ENCODE assay signal across 36 cellular contexts in the genomic region with DNA sequence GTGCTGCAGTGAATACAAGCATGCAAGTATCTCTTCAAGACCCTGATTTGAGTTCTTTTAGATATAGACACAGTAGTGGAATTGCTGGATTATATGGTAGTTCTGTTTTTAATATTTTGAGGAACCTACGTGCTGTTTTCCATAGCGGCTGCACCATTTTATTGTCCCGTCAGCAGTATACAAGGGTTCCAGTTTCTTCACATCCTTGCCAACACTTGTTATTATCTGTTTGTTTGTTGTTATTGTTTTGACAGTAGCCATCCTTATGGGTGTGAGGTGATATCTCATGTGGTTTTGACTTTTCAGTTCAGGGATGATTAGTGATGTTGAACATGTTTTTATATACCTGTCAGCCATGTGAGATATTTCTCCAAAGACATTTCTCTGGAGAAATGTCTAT. TPM values are rescaled to one million over a fixed set of nuclear protein-coding genes. Genes with fewer than 3 reads are reported as not detected.
"Had no signal": no experiment of that assay in that cellular context is flagged by ENCODE, and none has a peak within 500 bp of the region (broad histone marks: within the 10 kb centered on the region; RNA-seq: fewer than 3 reads in every experiment).

No MANE protein-coding gene starts in this region.

- ATAC-seq: activated naive CD8-positive, alpha-beta T cell treated with anti-CD3 and anti-CD28 coated beads, Interleukin-2, amount 50 U/mL, for 24 hours had no signal

- H3K9me3 Mint-ChIP-seq: activated B cell treated with CpG ODN at 0.5 μM for 24 hours; activated CD4-positive, alpha-beta memory T cell treated with anti-CD3 and anti-CD28 coated beads for 36 hours; activated CD4-positive, alpha-beta T cell treated with anti-CD3 and anti-CD28 coated beads, Interleukin-2, amount 10 ng/mL, durations not matched to agents 24 days and 14 days; activated CD8-positive, alpha-beta T cell treated with anti-CD3 and anti-CD28 coated beads for 36 hours; activated naive CD4-positive, alpha-beta T cell treated with anti-CD3 and anti-CD28 coated beads, Interleukin-2, amount 10 ng/mL, durations not matched to agents 7 days and 5 days; activated naive CD8-positive, alpha-beta T cell treated with anti-CD3 and anti-CD28 coated beads, Interleukin-2, amount 10 ng/mL, durations not matched to agents 7 days and 5 days; activated naive CD8-positive, alpha-beta T cell treated with anti-CD3 and anti-CD28 coated beads, Interleukin-2, amount 50 U/mL, for 24 hours; activated T-helper 2 cell treated with anti-CD3 and anti-CD28 coated beads, Interferon-gamma antibody, Interleukin-2, Interleukin-4, amounts not matched to agents 10 μg/mL and 5 μg/mL and 100 μg/mL, durations not matched to agents 14 hours and 24 hours and 36 hours; central memory CD8-positive, alpha-beta T cell; T-helper 1 cell treated with Interleukin-12 subunit alpha and Interleukin-12 subunit beta and Interleukin-4 antibody, amounts not matched to agents 30 μg/mL and 1 μg/mL, for 36 hours; T-helper 2 cell treated with Interferon-gamma antibody and Interleukin-4, amounts not matched to agents 5 μg/mL and 100 μg/mL, for 36 hours had no signal

- H3K4me1 ChIP-seq: ascending aorta had no signal

- H3K9me3 ChIP-seq: ascending aorta had no signal

- H3K4me1 Mint-ChIP-seq: activated B cell treated with CpG ODN at 0.5 μM for 24 hours; activated CD4-positive, alpha-beta T cell treated with anti-CD3 and anti-CD28 coated beads, Interleukin-2, amount 10 ng/mL, durations not matched to agents 24 days and 14 days; activated naive CD4-positive, alpha-beta T cell treated with anti-CD3 and anti-CD28 coated beads, Interleukin-2, amount 10 ng/mL, durations not matched to agents 7 days and 5 days; activated naive CD4-positive, alpha-beta T cell treated with anti-CD3 and anti-CD28 coated beads, Interleukin-2, amount 50 U/mL, for 24 hours; activated naive CD8-positive, alpha-beta T cell treated with anti-CD3 and anti-CD28 coated beads, Interleukin-2, amount 10 ng/mL, durations not matched to agents 7 days and 5 days; activated naive CD8-positive, alpha-beta T cell treated with anti-CD3 and anti-CD28 coated beads, Interleukin-2, amount 50 U/mL, for 24 hours; central memory CD8-positive, alpha-beta T cell had no signal

- H3K27me3 Mint-ChIP-seq: activated CD8-positive, alpha-beta T cell treated with anti-CD3 and anti-CD28 coated beads for 36 hours; brain had no signal

- FAIRE-seq: bronchial epithelial cell, TTC549 had no signal

- DNase-seq: activated B cell treated with CpG ODN at 0.5 μM for 24 hours; activated CD4-positive, alpha-beta memory T cell treated with anti-CD3 and anti-CD28 coated beads for 36 hours; activated CD4-positive, alpha-beta T cell treated with anti-CD3 and anti-CD28 coated beads for 4 hours; activated CD4-positive, alpha-beta T cell treated with anti-CD3 and anti-CD28 coated beads, Interleukin-2, amount 10 ng/mL, durations not matched to agents 24 days and 14 days; activated CD4-positive, alpha-beta T cell treated with anti-CD3 and anti-CD28 coated beads, Interleukin-2, amount 50 U/mL, for 1 hour; activated CD4-positive, alpha-beta T cell treated with anti-CD3 and anti-CD28 coated beads, Interleukin-2, amount 50 U/mL, for 4 hours; activated CD4-positive, CD25-positive, alpha-beta regulatory T cell treated with anti-CD3 and anti-CD28 coated beads, Interleukin-2, amount 50 U/mL, for 72 hours; activated CD8-positive, alpha-beta memory T cell treated with anti-CD3 and anti-CD28 coated beads, Interleukin-2, amount 50 U/mL, for 4 hours; activated CD8-positive, alpha-beta T cell treated with anti-CD3 and anti-CD28 coated beads for 36 hours; activated effector memory CD4-positive, alpha-beta T cell treated with Interleukin-2 at 50 U/mL for 16 hours; activated gamma-delta T cell; activated naive CD4-positive, alpha-beta T cell treated with anti-CD3 and anti-CD28 coated beads, Interleukin-2, amount 10 ng/mL, durations not matched to agents 7 days and 5 days; activated naive CD4-positive, alpha-beta T cell treated with Interleukin-2 at 50 U/mL for 16 hours; activated naive CD8-positive, alpha-beta T cell treated with anti-CD3 and anti-CD28 coated beads, Interleukin-2, amount 10 ng/mL, durations not matched to agents 7 days and 5 days; activated naive CD8-positive, alpha-beta T cell treated with anti-CD3 and anti-CD28 coated beads, Interleukin-2, amount 50 U/mL, for 24 hours; activated T-cell treated with anti-CD3 and anti-CD28 coated beads for 4 hours; activated T-cell treated with anti-CD3 and anti-CD28 coated beads, Interleukin-2, amount 50 U/mL, for 1 hour; activated T-cell treated with anti-CD3 and anti-CD28 coated beads, Interleukin-2, amount 50 U/mL, for 48 hours; amygdala; anterior cingulate cortex; caudate nucleus; cerebellar nuclear complex; T-helper 9 cell had no signal

- H3K36me3 ChIP-seq: ascending aorta had no signal

- H3K4me3 Mint-ChIP-seq: activated B cell treated with CpG ODN at 0.5 μM for 24 hours; activated CD4-positive, alpha-beta memory T cell treated with anti-CD3 and anti-CD28 coated beads for 36 hours; activated CD4-positive, alpha-beta T cell treated with anti-CD3 and anti-CD28 coated beads, Interleukin-2, amount 10 ng/mL, durations not matched to agents 24 days and 14 days; activated CD8-positive, alpha-beta T cell treated with anti-CD3 and anti-CD28 coated beads for 36 hours; activated naive CD4-positive, alpha-beta T cell treated with anti-CD3 and anti-CD28 coated beads, Interleukin-2, amount 10 ng/mL, durations not matched to agents 7 days and 5 days; activated naive CD4-positive, alpha-beta T cell treated with anti-CD3 and anti-CD28 coated beads, Interleukin-2, amount 50 U/mL, for 24 hours; activated naive CD8-positive, alpha-beta T cell; activated naive CD8-positive, alpha-beta T cell treated with anti-CD3 and anti-CD28 coated beads, Interleukin-2, amount 10 ng/mL, durations not matched to agents 7 days and 5 days; activated naive CD8-positive, alpha-beta T cell treated with anti-CD3 and anti-CD28 coated beads, Interleukin-2, amount 50 U/mL, for 24 hours; brain; central memory CD8-positive, alpha-beta T cell; T-helper 1 cell treated with Interleukin-12 subunit alpha and Interleukin-12 subunit beta and Interleukin-4 antibody, amounts not matched to agents 30 μg/mL and 1 μg/mL, for 36 hours; T-helper 2 cell treated with Interferon-gamma antibody and Interleukin-4, amounts not matched to agents 5 μg/mL and 100 μg/mL, for 36 hours had no signal

- H3K27ac ChIP-seq: ascending aorta, cardiac muscle cell, VCaP had no signal

- H3K36me3 Mint-ChIP-seq: activated CD4-positive, alpha-beta memory T cell treated with anti-CD3 and anti-CD28 coated beads for 36 hours; activated naive CD4-positive, alpha-beta T cell treated with anti-CD3 and anti-CD28 coated beads, Interleukin-2, amount 10 ng/mL, durations not matched to agents 7 days and 5 days; activated naive CD4-positive, alpha-beta T cell treated with anti-CD3 and anti-CD28 coated beads, Interleukin-2, amount 50 U/mL, for 24 hours; activated naive CD8-positive, alpha-beta T cell; activated naive CD8-positive, alpha-beta T cell treated with anti-CD3 and anti-CD28 coated beads, Interleukin-2, amount 10 ng/mL, durations not matched to agents 7 days and 5 days had no signal

- H3K27me3 ChIP-seq: ascending aorta, cardiac muscle cell had no signal

- H3K4me3 ChIP-seq: ascending aorta, cardiac muscle cell had no signal

RNA-seq across cellular contexts. Expression of gene TNFRSF19, which starts 53.2 kb away (rescaled TPM):
- total RNA-seq: activated B cell treated with CpG ODN at 0.5 μM for 24 hours; activated CD4-positive, alpha-beta memory T cell treated with anti-CD3 and anti-CD28 coated beads for 36 hours; activated CD4-positive, alpha-beta T cell treated with anti-CD3 and anti-CD28 coated beads, Interleukin-2, amount 10 ng/mL, durations not matched to agents 24 days and 14 days; activated CD8-positive, alpha-beta memory T cell treated with anti-CD3 and anti-CD28 coated beads for 36 hours; activated CD8-positive, alpha-beta T cell treated with anti-CD3 and anti-CD28 coated beads for 36 hours; activated naive CD8-positive, alpha-beta T cell treated with anti-CD3 and anti-CD28 coated beads, Interleukin-2, amount 10 ng/mL, durations not matched to agents 7 days and 5 days; activated T-helper 2 cell treated with anti-CD3 and anti-CD28 coated beads, Interferon-gamma antibody, Interleukin-2, Interleukin-4, amounts not matched to agents 10 μg/mL and 5 μg/mL and 100 μg/mL, durations not matched to agents 14 hours and 24 hours and 36 hours had no signal
